Comparison of ENCODE assay signal across 1 cellular context in genomic region chr11:77779935-77780334, GRCh38.
TF ChIP-seq lines count a peak whose summit lies in the region.

No MANE protein-coding gene starts in this region.

TF ChIP-seq in K562, 482 proteins besides CTCF, POLR2A, EP300 and RAD21 (continues in another document):
- TF ChIP-seq ZNF436 (CRISPR knock-in tag; IDR thresholded peaks at IDR 0.05) (no peak), GABPB2 (CRISPR knock-in tag; conservative IDR thresholded peaks at IDR 0.05) (no peak), PPARD (CRISPR knock-in tag; IDR thresholded peaks at IDR 0.05) (no peak), ETV5 (CRISPR knock-in tag; IDR thresholded peaks at IDR 0.05; ENCODE audit: low read depth) (no peak), TEAD2 (tag; IDR thresholded peaks at IDR 0.05) (peak; percentile 93), NCOA1 (IDR thresholded peaks at IDR 0.05; ENCODE audit: low read depth) (no peak), ZNF707 (CRISPR knock-in tag; conservative IDR thresholded peaks at IDR 0.05) (no peak), ZNF316 (IDR thresholded peaks at IDR 0.05) (no peak), GTF2F1 (IDR thresholded peaks at IDR 0.05; ENCODE audit: low read depth, low read length) (no peak), SIN3B (IDR thresholded peaks at IDR 0.05; ENCODE audit: low read depth) (no peak), ZBTB7A (IDR thresholded peaks at IDR 0.05; ENCODE audit: borderline replicate concordance, control insufficient read depth, low read depth, low read length) (no peak), FOXA3 (CRISPR knock-in tag; conservative IDR thresholded peaks at IDR 0.05 in 1 of 2, IDR thresholded peaks at IDR 0.05 in 1 of 2) (peak; percentile 36 to 65; a peak in 1 of 4 replicates), TRIM25 (IDR thresholded peaks at IDR 0.05; ENCODE audit: borderline replicate concordance) (no peak), GABPB1 (CRISPR knock-in tag; IDR thresholded peaks at IDR 0.05) (no peak), TSHZ1 (CRISPR knock-in tag; IDR thresholded peaks at IDR 0.05) (no peak), ZNF609 (CRISPR knock-in tag; IDR thresholded peaks at IDR 0.05; ENCODE audit: borderline replicate concordance) (no peak), MIER1 (IDR thresholded peaks at IDR 0.05; ENCODE audit: low read depth) (peak; percentile 91), EHMT2 (IDR thresholded peaks at IDR 0.05) (peak; percentile 97), TEAD4 (IDR thresholded peaks at IDR 0.05; ENCODE audit: low read length) (peak; percentile 91), TEAD4 (CRISPR knock-in tag; IDR thresholded peaks at IDR 0.05; ENCODE audit: borderline replicate concordance) (no peak), NFATC3 (IDR thresholded peaks at IDR 0.05) (no peak), ZNF445 (CRISPR knock-in tag; IDR thresholded peaks at IDR 0.05; ENCODE audit: low read depth) (no peak), CHAMP1 (IDR thresholded peaks at IDR 0.05) (peak; percentile 65; the same call in 1 of the 2 replicates), MEF2D (tag; conservative IDR thresholded peaks at IDR 0.05; ENCODE audit: low read depth) (no peak), ZNF263 (CRISPR knock-in tag; IDR thresholded peaks at IDR 0.05; ENCODE audit: borderline replicate concordance) (no peak), TEAD1 (CRISPR knock-in tag; IDR thresholded peaks at IDR 0.05) (peak; percentile 89 to 99), DMBX1 (CRISPR knock-in tag; IDR thresholded peaks at IDR 0.05; ENCODE audit: borderline replicate concordance) (no peak), NEUROD1 (IDR thresholded peaks at IDR 0.05; ENCODE audit: borderline replicate concordance, low read depth, low read length, partially characterized antibody) (no peak), CREB5 (CRISPR knock-in tag; IDR thresholded peaks at IDR 0.05) (no peak), MNT (conservative IDR thresholded peaks at IDR 0.05) (0 out of 4 replicates have a peak, but pooled peaks of 1 of the 2 experiments have one; percentile 18), ILF3 (IDR thresholded peaks at IDR 0.05; ENCODE audit: borderline replicate concordance) (no peak), ZBTB5 (IDR thresholded peaks at IDR 0.05) (no peak), MLLT1 (IDR thresholded peaks at IDR 0.05) (peak in 1 of 2 experiments; percentile 46; a peak in 1 of 4 replicates), MAFF (IDR thresholded peaks at IDR 0.05; ENCODE audit: low read length) (no peak), FOXK2 (conservative IDR thresholded peaks at IDR 0.05 in 1 of 2, IDR thresholded peaks at IDR 0.05 in 1 of 2; ENCODE audit: low read depth in 2 of 2) (no peak), DACH1 (IDR thresholded peaks at IDR 0.05; ENCODE audit: partially characterized antibody) (no peak), HNRNPLL (IDR thresholded peaks at IDR 0.05; ENCODE audit: low read depth, low read length, poor library complexity, severe bottlenecking) (no peak), ZNF785 (CRISPR knock-in tag; IDR thresholded peaks at IDR 0.05) (no peak), ZNF408 (CRISPR knock-in tag; IDR thresholded peaks at IDR 0.05; ENCODE audit: low read depth) (no peak), ZFP30 (CRISPR knock-in tag; IDR thresholded peaks at IDR 0.05; ENCODE audit: borderline replicate concordance) (no peak), ZNF449 (CRISPR knock-in tag; IDR thresholded peaks at IDR 0.05) (no peak), NONO (IDR thresholded peaks at IDR 0.05; ENCODE audit: low read depth in 2 of 2, low read length in 1 of 2) (0 out of 4 replicates have a peak, but pooled peaks of 1 of the 2 experiments have one; percentile 15)
